Comparison of ENCODE assay signal across 17 cellular contexts in genomic region chr12:116137318-116137717, GRCh38.
DNase-seq lines count a peak whose midpoint lies in the region; ATAC-seq, FAIRE-seq and TF ChIP-seq lines count a peak whose summit lies in the region.
"Had no signal": no experiment of that assay in that cellular context is flagged by ENCODE, and none has a peak within 500 bp of the region (broad histone marks: within the 10 kb centered on the region; RNA-seq: fewer than 3 reads in every experiment).

No MANE protein-coding gene starts in this region.

- no peak for FAIRE-seq in GM12892 (lab: Jason Lieb, UNC)
- FAIRE-seq: bronchial epithelial cell had no signal

- H3K4me1 Mint-ChIP-seq in stimulated activated naive CD8-positive, alpha-beta T cell treated with anti-CD3 and anti-CD28 coated beads, Interleukin-15, Interleukin-2, amounts not matched to agents 100 ng/mL and 50 ng/mL, for 24 hours (ENCODE audit: low read depth): peaks cover 84% of the 10 kb centered on the region
- H3K4me1 Mint-ChIP-seq in activated naive CD8-positive, alpha-beta T cell (ENCODE audit: low read depth): peaks cover 79% of the 10 kb centered on the region

- TF ChIP-seq POLR2A in GM12892 (IDR thresholded peaks at IDR 0.05; ENCODE audit: low read depth, low read length): no peak

- no peaks in the 10 kb centered on the region for H3K27me3 Mint-ChIP-seq in stimulated activated naive CD8-positive, alpha-beta T cell treated with anti-CD3 and anti-CD28 coated beads, Interleukin-15, Interleukin-2, amounts not matched to agents 100 ng/mL and 50 ng/mL, for 24 hours
- no peaks in the 10 kb centered on the region for H3K27me3 Mint-ChIP-seq in activated naive CD8-positive, alpha-beta T cell

- no peaks in the 10 kb centered on the region for H3K9me3 Mint-ChIP-seq in stimulated activated naive CD8-positive, alpha-beta T cell treated with anti-CD3 and anti-CD28 coated beads, Interleukin-15, Interleukin-2, amounts not matched to agents 100 ng/mL and 50 ng/mL, for 24 hours
- no peaks in the 10 kb centered on the region for H3K9me3 Mint-ChIP-seq in activated naive CD8-positive, alpha-beta T cell (ENCODE audit: low read depth)

- ATAC-seq in stimulated activated naive CD8-positive, alpha-beta T cell treated with anti-CD3 and anti-CD28 coated beads, Interleukin-15, Interleukin-2, amounts not matched to agents 100 U/mL and 50 U/mL, for 24 hours: no peak
- ATAC-seq: SK-N-SH treated with all-trans-retinoic acid at 6 μM for 48 hours had no signal

- H3K4me3 Mint-ChIP-seq in stimulated activated naive CD8-positive, alpha-beta T cell treated with anti-CD3 and anti-CD28 coated beads, Interleukin-15, Interleukin-2, amounts not matched to agents 100 ng/mL and 50 ng/mL, for 24 hours: no peak overlapping the region
- peak overlapping the region; percentile 48 for H3K4me3 Mint-ChIP-seq in activated naive CD8-positive, alpha-beta T cell

- DNase-seq in DMS79 treated with DMSO at 0.1 percent for 48 hours (lab: John Stamatoyannopoulos, UW): peak; percentile 48
- no peak for DNase-seq in DMS79 (lab: John Stamatoyannopoulos, UW)
- no peak for DNase-seq in stimulated activated naive CD8-positive, alpha-beta T cell treated with anti-CD3 and anti-CD28 coated beads, Interleukin-15, Interleukin-2, amounts not matched to agents 100 U/mL and 50 U/mL, for 24 hours
- no peak for DNase-seq in GM12892 (ENCODE audit: insufficient read length)
- DNase-seq in cortex of kidney (lab: John Stamatoyannopoulos, UW): no peak
- no peak for DNase-seq in HT-29 (ENCODE audit: low spot score)
- DNase-seq: activated CD4-positive, CD25-positive, alpha-beta regulatory T cell treated with anti-CD3 and anti-CD28 coated beads, Interleukin-2, amount 50 U/mL, for 72 hours; AML-193; COR-L47; glutamatergic neuron; NCI-H1930; stimulated activated CD4-positive, alpha-beta T cell treated with anti-CD3 and anti-CD28 coated beads, Interleukin-12 subunit alpha, Interleukin-12 subunit beta, amount 100 ng/mL, for 4 hours; substantia nigra had no signal

- H3K27ac Mint-ChIP-seq in stimulated activated naive CD8-positive, alpha-beta T cell treated with anti-CD3 and anti-CD28 coated beads, Interleukin-15, Interleukin-2, amounts not matched to agents 100 ng/mL and 50 ng/mL, for 24 hours: peak overlapping the region; percentile 69
- H3K27ac Mint-ChIP-seq in activated naive CD8-positive, alpha-beta T cell: peak overlapping the region; percentile 86

- H3K36me3 Mint-ChIP-seq in stimulated activated naive CD8-positive, alpha-beta T cell treated with anti-CD3 and anti-CD28 coated beads, Interleukin-15, Interleukin-2, amounts not matched to agents 100 ng/mL and 50 ng/mL, for 24 hours (ENCODE audit: low read depth): no peaks in the 10 kb centered on the region
- peaks cover 2% of the 10 kb centered on the region for H3K36me3 Mint-ChIP-seq in activated naive CD8-positive, alpha-beta T cell
